ENCODE assay signal across 17 cellular contexts in the genomic region with DNA sequence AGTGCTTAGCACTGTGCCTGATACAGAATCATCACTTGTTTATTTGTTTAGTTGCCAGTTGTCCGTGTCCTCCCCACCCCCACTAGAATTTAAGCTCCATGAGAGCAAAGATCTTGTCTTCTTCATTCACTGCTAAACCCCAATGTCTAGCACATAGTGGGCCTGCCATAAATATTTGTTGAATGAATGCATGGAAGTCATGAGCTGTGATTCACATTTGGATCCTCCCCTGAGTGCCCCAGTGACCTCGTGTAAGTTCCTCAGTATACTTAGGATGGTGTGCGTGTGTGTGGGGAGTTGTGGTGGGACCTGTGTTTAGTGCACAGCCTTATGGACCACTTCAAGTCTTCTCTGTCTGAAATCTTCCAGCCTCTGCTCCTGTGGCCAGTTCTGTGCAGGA. TPM values are rescaled to one million over a fixed set of nuclear protein-coding genes. Genes with fewer than 3 reads are reported as not detected.
A peak's percentile ranks its signal among the peaks of the same experiment; 100 is the strongest.
DNase-seq lines count a peak whose midpoint lies in the region; ATAC-seq, FAIRE-seq and TF ChIP-seq lines count a peak whose summit lies in the region.
"Had no signal": no experiment of that assay in that cellular context is flagged by ENCODE, and none has a peak within 500 bp of the region (broad histone marks: within the 10 kb centered on the region; RNA-seq: fewer than 3 reads in every experiment).

No MANE protein-coding gene starts in this region.

- H3K4me1 Mint-ChIP-seq in astrocyte (ENCODE audit: low read depth, unreplicated experiment) (peaks cover 28% of the 10 kb centered on the region), progenitor cell of endocrine pancreas (ENCODE audit: low read depth) (peaks cover 13% of the 10 kb centered on the region), osteocyte (ENCODE audit: unreplicated experiment) (peaks cover 36% of the 10 kb centered on the region), T-helper 17 cell (peaks cover 12% of the 10 kb centered on the region)
- H3K4me1 Mint-ChIP-seq in stimulated activated effector memory CD8-positive, alpha-beta T cell treated with anti-CD3 and anti-CD28 coated beads, Interleukin-12 subunit alpha, Interleukin-12 subunit beta, amount 100 ng/mL, for 72 hours = peaks cover 12% of the 10 kb centered on the region

- DNase-seq in HCEC 1CT = peak; percentile 88
- peak; percentile 52 for DNase-seq in astrocyte (ENCODE audit: low read depth)
- no peak for DNase-seq in keratinocyte (ENCODE audit: low read depth, low spot score)
- no peak for DNase-seq in stimulated activated effector memory CD8-positive, alpha-beta T cell treated with anti-CD3 and anti-CD28 coated beads, Interleukin-12 subunit alpha, Interleukin-12 subunit beta, amount 100 ng/mL, for 72 hours (ENCODE audit: low spot score in 2 of 2)
- DNase-seq in progenitor cell of endocrine pancreas (ENCODE audit: low spot score, unreplicated experiment) = no peak
- no peak for DNase-seq in osteocyte (ENCODE audit: extremely low spot score, unreplicated experiment)
- DNase-seq in T-helper 17 cell = no peak
- DNase-seq: activated CD4-positive, CD25-positive, alpha-beta regulatory T cell treated with anti-CD3 and anti-CD28 coated beads, Interleukin-2, amount 50 U/mL, for 72 hours; NCI-H1048; NCI-H446; occipital lobe; T-cell; thyroid gland had no signal

- H3K4me1 ChIP-seq in astrocyte (ENCODE audit: insufficient read depth, low read length) (peaks cover 25% of the 10 kb centered on the region), keratinocyte (ENCODE audit: control insufficient read depth, extremely low read depth, insufficient read depth, low read length) (peaks cover 44% of the 10 kb centered on the region)

- no peak overlapping the region for H2AFZ ChIP-seq in astrocyte (ENCODE audit: low read depth, low read length)
- no peak overlapping the region for H2AFZ ChIP-seq in keratinocyte (ENCODE audit: control insufficient read depth, low read length)

- peaks cover 8% of the 10 kb centered on the region for H3K27me3 Mint-ChIP-seq in astrocyte (ENCODE audit: low read depth, unreplicated experiment)
- H3K27me3 Mint-ChIP-seq in progenitor cell of endocrine pancreas = peaks cover 60% of the 10 kb centered on the region
- H3K27me3 Mint-ChIP-seq in osteocyte (ENCODE audit: unreplicated experiment) = no peaks in the 10 kb centered on the region
- H3K27me3 Mint-ChIP-seq in T-helper 17 cell = peaks cover 12% of the 10 kb centered on the region
- H3K27me3 Mint-ChIP-seq: activated naive CD8-positive, alpha-beta T cell had no signal

- H3K36me3 ChIP-seq in astrocyte (ENCODE audit: insufficient read depth, low read length) = no peaks in the 10 kb centered on the region
- H3K36me3 ChIP-seq in keratinocyte (ENCODE audit: control insufficient read depth in 2 of 2, extremely low read depth in 1 of 2, insufficient read depth in 2 of 2, low read length in 2 of 2) = no peaks in the 10 kb centered on the region
- H3K36me3 ChIP-seq: BLaER1, thyroid gland had no signal

- H3K27ac Mint-ChIP-seq in astrocyte (ENCODE audit: unreplicated experiment) = peak overlapping the region; percentile 91
- peak overlapping the region; percentile 67 for H3K27ac Mint-ChIP-seq in stimulated activated effector memory CD8-positive, alpha-beta T cell treated with anti-CD3 and anti-CD28 coated beads, Interleukin-12 subunit alpha, Interleukin-12 subunit beta, amount 100 ng/mL, for 72 hours
- H3K27ac Mint-ChIP-seq in progenitor cell of endocrine pancreas = no peak overlapping the region
- H3K27ac Mint-ChIP-seq in osteocyte (ENCODE audit: unreplicated experiment) = no peak overlapping the region
- H3K27ac Mint-ChIP-seq in T-helper 17 cell = no peak overlapping the region
- H3K27ac Mint-ChIP-seq: activated naive CD8-positive, alpha-beta T cell; T-cell had no signal

- ATAC-seq in stimulated activated effector memory CD8-positive, alpha-beta T cell treated with anti-CD3 and anti-CD28 coated beads, Interleukin-12 subunit alpha, Interleukin-12 subunit beta, amount 100 ng/mL, for 72 hours = no peak
- ATAC-seq in HG03045 (IDR thresholded peaks at IDR 0.05; ENCODE audit: unreplicated experiment) = no peak
- no peak for ATAC-seq in T-helper 17 cell
- ATAC-seq: GM12878, T-cell had no signal

- H3K27me3 ChIP-seq in astrocyte (ENCODE audit: insufficient read depth, low read length) = no peaks in the 10 kb centered on the region
- H3K27me3 ChIP-seq in keratinocyte (ENCODE audit: control insufficient read depth, extremely low read depth, insufficient read depth, low read length) = no peaks in the 10 kb centered on the region
- H3K27me3 ChIP-seq: BLaER1, thyroid gland had no signal

- FAIRE-seq in astrocyte (lab: Jason Lieb, UNC) (no peak), keratinocyte (lab: Jason Lieb, UNC) (no peak)
- FAIRE-seq: GM12878 had no signal

- TF ChIP-seq CTCF in astrocyte (IDR thresholded peaks at IDR 0.05; ENCODE audit: insufficient read depth, low read depth, low read length) (no peak), keratinocyte (optimal IDR thresholded peaks at IDR 0.05 in 1 of 3, IDR thresholded peaks at IDR 0.05 in 1 of 3, conservative IDR thresholded peaks at IDR 0.05 in 1 of 3; ENCODE audit: extremely low read depth in 1 of 3, insufficient read depth in 2 of 3, low read length in 3 of 3) (no peak), progenitor cell of endocrine pancreas (IDR thresholded peaks at IDR 0.05; ENCODE audit: unreplicated experiment) (no peak), osteocyte (IDR thresholded peaks at IDR 0.05) (no peak)

- dilution Hi-C loops in keratinocyte (cut with MboI; ENCODE audit: extremely low pct_ligation_motif_present, low sequenced_read_pairs) = no loop called here

- H3K4me3 ChIP-seq in astrocyte (ENCODE audit: insufficient read depth, low read depth, low read length) (no peak overlapping the region), keratinocyte (ENCODE audit: control insufficient read depth in 2 of 3, extremely low read depth in 1 of 3, insufficient read depth in 2 of 3, low read depth in 1 of 3, low read length in 3 of 3) (no peak overlapping the region)
- H3K4me3 ChIP-seq: BLaER1, GM12878, thyroid gland had no signal

- H3K9ac ChIP-seq in astrocyte (ENCODE audit: low read length) = peak overlapping the region; percentile 34
- H3K9ac ChIP-seq in keratinocyte (ENCODE audit: control insufficient read depth, extremely low read depth, insufficient read depth, low read length) = no peak overlapping the region
- H3K9ac ChIP-seq: BLaER1 had no signal

- H4K20me1 ChIP-seq in astrocyte (ENCODE audit: insufficient read depth, low read length) (no peaks in the 10 kb centered on the region), keratinocyte (ENCODE audit: control insufficient read depth, extremely low read depth, insufficient read depth, low read length) (no peaks in the 10 kb centered on the region)
- H4K20me1 ChIP-seq: BLaER1 had no signal

- no peaks in the 10 kb centered on the region for H3K9me3 ChIP-seq in astrocyte (ENCODE audit: insufficient read depth, low read depth, low read length)
- H3K9me3 ChIP-seq in keratinocyte (ENCODE audit: control insufficient read depth, low read depth, low read length) = no peaks in the 10 kb centered on the region
- no peaks in the 10 kb centered on the region for H3K9me3 ChIP-seq in T-helper 17 cell (ENCODE audit: control insufficient read depth, low read length, poor library complexity, severe bottlenecking)
- H3K9me3 ChIP-seq: BLaER1, thyroid gland had no signal

- no peaks in the 10 kb centered on the region for H3K79me2 ChIP-seq in astrocyte (ENCODE audit: insufficient read depth, low read length)
- H3K79me2 ChIP-seq in keratinocyte (ENCODE audit: control insufficient read depth, insufficient read depth, low read length) = no peaks in the 10 kb centered on the region

- peak overlapping the region; percentile 29 for H3K4me3 Mint-ChIP-seq in astrocyte (ENCODE audit: unreplicated experiment)
- H3K4me3 Mint-ChIP-seq in stimulated activated effector memory CD8-positive, alpha-beta T cell treated with anti-CD3 and anti-CD28 coated beads, Interleukin-12 subunit alpha, Interleukin-12 subunit beta, amount 100 ng/mL, for 72 hours = no peak overlapping the region
- no peak overlapping the region for H3K4me3 Mint-ChIP-seq in progenitor cell of endocrine pancreas (ENCODE audit: low read depth)
- H3K4me3 Mint-ChIP-seq in osteocyte (ENCODE audit: unreplicated experiment) = no peak overlapping the region
- no peak overlapping the region for H3K4me3 Mint-ChIP-seq in T-helper 17 cell
- H3K4me3 Mint-ChIP-seq: activated naive CD8-positive, alpha-beta T cell; T-cell had no signal

- H3K9me3 Mint-ChIP-seq in astrocyte (ENCODE audit: unreplicated experiment) = no peaks in the 10 kb centered on the region
- no peaks in the 10 kb centered on the region for H3K9me3 Mint-ChIP-seq in stimulated activated effector memory CD8-positive, alpha-beta T cell treated with anti-CD3 and anti-CD28 coated beads, Interleukin-12 subunit alpha, Interleukin-12 subunit beta, amount 100 ng/mL, for 72 hours
- H3K9me3 Mint-ChIP-seq in progenitor cell of endocrine pancreas (ENCODE audit: low read depth) = no peaks in the 10 kb centered on the region
- H3K9me3 Mint-ChIP-seq in osteocyte (ENCODE audit: unreplicated experiment) = no peaks in the 10 kb centered on the region
- H3K9me3 Mint-ChIP-seq: T-cell had no signal

- peak overlapping the region; percentile 33 for H3K4me2 ChIP-seq in astrocyte (ENCODE audit: low read length)
- H3K4me2 ChIP-seq in keratinocyte (ENCODE audit: control insufficient read depth, extremely low read depth, insufficient read depth, low read depth, low read length) = no peak overlapping the region

- H3K27ac ChIP-seq in astrocyte (ENCODE audit: low read depth, low read length) = no peak overlapping the region
- H3K27ac ChIP-seq in keratinocyte (ENCODE audit: control insufficient read depth, insufficient read depth, low read length) = peak overlapping the region; percentile 80
- H3K27ac ChIP-seq: BLaER1 had no signal

- H3K36me3 Mint-ChIP-seq in astrocyte (ENCODE audit: low read depth, unreplicated experiment) = no peaks in the 10 kb centered on the region
- no peaks in the 10 kb centered on the region for H3K36me3 Mint-ChIP-seq in stimulated activated effector memory CD8-positive, alpha-beta T cell treated with anti-CD3 and anti-CD28 coated beads, Interleukin-12 subunit alpha, Interleukin-12 subunit beta, amount 100 ng/mL, for 72 hours
- no peaks in the 10 kb centered on the region for H3K36me3 Mint-ChIP-seq in progenitor cell of endocrine pancreas (ENCODE audit: insufficient read depth)
- H3K36me3 Mint-ChIP-seq in osteocyte (ENCODE audit: unreplicated experiment) = no peaks in the 10 kb centered on the region
- peaks cover 2% of the 10 kb centered on the region for H3K36me3 Mint-ChIP-seq in T-helper 17 cell (ENCODE audit: low read depth)
- H3K36me3 Mint-ChIP-seq: activated naive CD8-positive, alpha-beta T cell; T-cell had no signal

- no peaks in the 10 kb centered on the region for H3K9me1 ChIP-seq in keratinocyte (ENCODE audit: control insufficient read depth, extremely low read depth, insufficient read depth, low read length)

RNA-seq across cellular contexts. Expression of a gene that starts 23.1 kb away (rescaled TPM):
- total RNA-seq in astrocyte = 23.2 and 28.3 TPM in 2 replicates
- 18.1 to 22.5 TPM (median 20.0 TPM) in 3 replicates for polyA plus RNA-seq in keratinocyte
- 27.9 TPM for polyA plus RNA-seq in keratinocyte (2011; ENCODE audit: low read depth)
- polyA plus RNA-seq in keratinocyte (2011; cell fraction: cytosol; rRNA removed) = 8.6 and 9.8 TPM in 2 replicates
- polyA plus RNA-seq in keratinocyte (2011; cell fraction: nucleus; rRNA removed) = 32.8 and 33.5 TPM in 2 replicates
- 23.4 and 50.4 TPM in 2 replicates for polyA plus RNA-seq in keratinocyte (2012; ENCODE audit: low replicate concordance)
- polyA minus RNA-seq in keratinocyte = 11.6 to 12.8 TPM (median 12.6 TPM) in 3 replicates
- 27.2 TPM for polyA minus RNA-seq in keratinocyte (2011; cell fraction: cytosol; rRNA and poly(A)+ RNA removed)
- polyA minus RNA-seq in keratinocyte (2011; cell fraction: nucleus; rRNA and poly(A)+ RNA removed) = 23.8 and 28.0 TPM in 2 replicates
- total RNA-seq in progenitor cell of endocrine pancreas = 1.7 and 2.3 TPM in 2 replicates
- total RNA-seq in osteocyte = 29.8 and 32.2 TPM in 2 replicates
- total RNA-seq in T-helper 17 cell = 100 to 1,000 TPM; 123 to 145 TPM

Comparison
In these comparisons a context has a peak if more than half of its experiments do, and no peak if none do; other contexts are left out.
1. DNase-seq: peak in HCEC 1CT (single experiment) and astrocyte (single experiment); none in keratinocyte (single experiment), stimulated activated effector memory CD8-positive, alpha-beta T cell treated with anti-CD3 and anti-CD28 coated beads, Interleukin-12 subunit alpha, Interleukin-12 subunit beta, amount 100 ng/mL, for 72 hours (0 of 2), progenitor cell of endocrine pancreas (single experiment), osteocyte (single experiment) and T-helper 17 cell (0 of 3).
2. H3K27ac Mint-ChIP-seq: peak in astrocyte (single experiment) and stimulated activated effector memory CD8-positive, alpha-beta T cell treated with anti-CD3 and anti-CD28 coated beads, Interleukin-12 subunit alpha, Interleukin-12 subunit beta, amount 100 ng/mL, for 72 hours (single experiment); none in progenitor cell of endocrine pancreas (single experiment), osteocyte (single experiment) and T-helper 17 cell (single experiment).